In the genomic region with DNA sequence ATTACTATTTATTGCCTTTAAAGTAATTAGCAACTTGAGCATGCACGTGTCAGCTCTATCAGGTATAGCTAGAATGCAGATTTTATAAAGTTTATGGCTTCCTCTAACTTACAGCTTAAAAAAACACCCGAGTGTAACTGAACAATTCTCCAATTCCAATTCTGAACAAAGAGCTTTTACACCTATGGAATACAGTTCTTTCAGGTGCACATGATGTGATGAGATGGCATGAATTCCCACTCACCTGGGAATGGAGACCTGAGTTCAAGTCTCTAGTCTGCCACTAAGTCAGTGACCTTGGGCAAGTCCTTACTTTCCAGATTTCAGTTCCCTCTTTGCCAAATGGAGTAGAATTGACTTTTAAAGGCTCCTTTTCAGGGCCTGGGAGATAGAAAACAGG, we compare ENCODE assay signal across 1 cellular context.
TF ChIP-seq lines count a peak whose summit lies in the region.

No MANE protein-coding gene starts in this region.

TF ChIP-seq in H1, 55 proteins besides CTCF, POLR2A, EP300 and RAD21:
- TF ChIP-seq EGR1 (IDR thresholded peaks at IDR 0.05; ENCODE audit: borderline replicate concordance, low read depth, low read length) (no peak), POLR2AphosphoS5 (IDR thresholded peaks at IDR 0.05; ENCODE audit: low read depth, low read length) (peak; percentile 28; the same call in 1 of the 2 replicates), CBX8 (IDR thresholded peaks at IDR 0.05; ENCODE audit: borderline replicate concordance, low read depth, low read length) (no peak), JUN (IDR thresholded peaks at IDR 0.05; ENCODE audit: low read depth, low read length) (no peak)
TF ChIP-seq in H1: peak in this region for 1.
